Comparison of ENCODE assay signal across 26 cellular contexts in the genomic region with DNA sequence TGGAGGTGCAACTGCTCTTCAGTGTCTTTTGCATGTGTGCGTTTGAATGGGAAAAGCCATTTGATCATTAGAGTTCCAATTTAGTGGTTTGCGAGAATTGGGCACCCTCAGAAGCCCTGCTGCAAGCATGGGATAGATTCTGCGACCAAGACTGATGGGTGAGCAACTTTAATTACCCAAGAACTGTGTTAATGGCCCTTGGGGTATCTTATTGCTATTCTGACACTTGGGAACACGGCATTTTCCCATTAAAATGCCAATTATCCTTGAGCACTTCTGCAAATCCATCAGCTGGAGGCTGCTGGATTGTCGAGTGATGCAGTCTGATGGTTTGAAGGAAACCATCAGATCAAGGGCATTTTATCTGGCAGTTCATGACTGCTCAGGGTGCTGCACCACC.
"Had no signal": no experiment of that assay in that cellular context is flagged by ENCODE, and none has a peak within 500 bp of the region (broad histone marks: within the 10 kb centered on the region; RNA-seq: fewer than 3 reads in every experiment).

No MANE protein-coding gene starts in this region.

- H3K4me3 ChIP-seq: colonic mucosa, gastrocnemius medialis, heart left ventricle, hepatocyte, left lung, ovary, stomach, thyroid gland, vagina had no signal

- H3K27ac ChIP-seq: colonic mucosa, epithelial cell of prostate, gastrocnemius medialis, heart left ventricle, hepatocyte, left lung, ovary, stomach, thyroid gland, vagina had no signal

- H3K9me3 ChIP-seq: colonic mucosa, gastrocnemius medialis, heart left ventricle, left lung, ovary, stomach, thyroid gland, vagina had no signal

- DNase-seq: colonic mucosa; effector CD8-positive, alpha-beta T cell; endodermal cell; foreskin fibroblast; gastrocnemius medialis; heart left ventricle; kidney; left lung; mammary epithelial cell; mesendoderm; midbrain; naive thymus-derived CD4-positive, alpha-beta T cell; occipital lobe; ovary; stimulated activated CD4-positive, alpha-beta T cell treated with anti-CD3 and anti-CD28 coated beads, Interleukin-2, amount 100 ng/mL, for 24 hours; stimulated activated CD4-positive, alpha-beta T cell treated with anti-CD3 and anti-CD28 coated beads, Interleukin-4, amount 100 ng/mL, for 24 hours; stimulated activated naive CD4-positive, alpha-beta T cell treated with Interleukin-2 at 50 U/mL for 16 hours; stomach; thyroid gland; trophoblast cell had no signal

- FAIRE-seq: kidney had no signal

- H3K4me1 ChIP-seq: colonic mucosa, gastrocnemius medialis, heart left ventricle, left lung, stomach, thyroid gland, vagina had no signal

- H3K27me3 ChIP-seq: colonic mucosa, left lung, ovary, stomach, thyroid gland, vagina had no signal

- ATAC-seq: esophagus mucosa; gastrocnemius medialis; heart left ventricle; left lung; naive thymus-derived CD4-positive, alpha-beta T cell; sciatic nerve; stimulated activated effector memory CD8-positive, alpha-beta T cell treated with anti-CD3 and anti-CD28 coated beads, Interleukin-12 subunit alpha, Interleukin-12 subunit beta, amount 100 ng/mL, for 72 hours had no signal

- H3K36me3 ChIP-seq: colonic mucosa, gastrocnemius medialis, heart left ventricle, left lung, ovary, stomach, thyroid gland, vagina had no signal
